Comparison of ENCODE assay signal across 29 cellular contexts in genomic region chr2:217275091-217275490, GRCh38.
"Had no signal": no experiment of that assay in that cellular context is flagged by ENCODE, and none has a peak within 500 bp of the region (broad histone marks: within the 10 kb centered on the region; RNA-seq: fewer than 3 reads in every experiment).

No MANE protein-coding gene starts in this region.

- H3K27me3 ChIP-seq: adrenal gland, Peyer's patch, SJSA1 had no signal

- H3K9me3 ChIP-seq: adrenal gland, Peyer's patch, SK-N-SH had no signal

- H3K4me1 ChIP-seq: adrenal gland, Peyer's patch had no signal

- DNase-seq: activated CD4-positive, alpha-beta T cell treated with anti-CD3 and anti-CD28 coated beads for 36 hours; activated CD4-positive, alpha-beta T cell treated with anti-CD3 and anti-CD28 coated beads, Interleukin-2, amount 10 ng/mL, durations not matched to agents 7 days and 5 days; activated CD4-positive, alpha-beta T cell treated with anti-CD3 and anti-CD28 coated beads, Interleukin-2, amount 50 U/mL, for 48 hours; activated CD8-positive, alpha-beta T cell treated with anti-CD3 and anti-CD28 coated beads, Interleukin-2, amount 10 ng/mL, durations not matched to agents 7 days and 5 days; activated gamma-delta T cell treated with Interleukin-2 at 50 U/mL for 16 hours; activated naive CD4-positive, alpha-beta T cell treated with anti-CD3 and anti-CD28 coated beads for 36 hours; activated T-cell treated with anti-CD3 and anti-CD28 coated beads, Interleukin-2, amount 50 U/mL, for 24 hours; adrenal gland; caudate nucleus; Karpas-422; KBM-7; NCI-H1105 treated with DMSO at 0.1 percent for 48 hours; NCI-H146; NCI-H187; NCI-H2029 treated with DMSO at 0.1 percent for 48 hours; NCI-H2107; NCI-H226; NCI-H524 treated with DMSO at 0.1 percent for 48 hours; NCI-H748 treated with DMSO at 0.1 percent for 48 hours; NK-92 treated with Interleukin-12 subunit alpha and Interleukin-12 subunit beta, amount 100 ng/mL, for 24 hours; PC-3; Peyer's patch; RPMI8226; SHP77 treated with DMSO at 0.1 percent for 48 hours; SK-N-SH had no signal

- H3K27ac ChIP-seq: adrenal gland, Peyer's patch, SJSA1 had no signal

- ATAC-seq: activated CD4-positive, alpha-beta T cell treated with anti-CD3 and anti-CD28 coated beads for 36 hours; activated CD4-positive, CD25-positive, alpha-beta regulatory T cell treated with anti-CD3 and anti-CD28 coated beads, Interleukin-2, amount 50 U/mL, for 24 hours; activated CD8-positive, alpha-beta T cell treated with anti-CD3 and anti-CD28 coated beads, Interleukin-2, amount 10 ng/mL, durations not matched to agents 7 days and 5 days; activated naive CD4-positive, alpha-beta T cell treated with anti-CD3 and anti-CD28 coated beads, Interleukin-2, amount 50 U/mL, for 72 hours; PC-3; WTC11 had no signal

- H3K9ac ChIP-seq: SK-N-SH had no signal

- H3K4me2 ChIP-seq: SK-N-SH had no signal

- H3K4me3 ChIP-seq: adrenal gland, Peyer's patch, SJSA1 had no signal

- H3K36me3 ChIP-seq: adrenal gland, Peyer's patch, SJSA1 had no signal
